ENCODE assay signal across 33 cellular contexts in the genomic region with DNA sequence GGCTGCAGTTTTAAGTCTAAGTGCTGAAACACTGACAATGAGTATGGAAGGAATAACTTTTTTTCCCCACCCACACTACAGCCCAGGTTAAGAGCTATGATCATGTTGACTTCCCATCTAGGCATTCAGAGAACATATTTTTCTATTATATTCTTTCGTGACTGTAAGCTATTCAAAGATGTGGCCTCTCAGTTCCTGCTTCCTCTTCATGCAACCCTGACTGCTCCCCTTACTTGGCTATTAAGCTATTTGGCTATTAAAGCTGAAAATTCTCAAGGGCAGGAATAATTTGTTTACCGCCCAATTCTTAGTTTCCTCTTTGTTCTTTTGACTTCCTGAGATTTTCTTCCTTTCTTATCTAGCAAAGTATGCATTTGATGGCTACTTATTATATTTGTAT. TPM values are rescaled to one million over a fixed set of nuclear protein-coding genes. Genes with fewer than 3 reads are reported as not detected.
"Had no signal": no experiment of that assay in that cellular context is flagged by ENCODE, and none has a peak within 500 bp of the region (broad histone marks: within the 10 kb centered on the region; RNA-seq: fewer than 3 reads in every experiment).

No MANE protein-coding gene starts in this region.

- H3K27me3 Mint-ChIP-seq: activated CD4-positive, alpha-beta T cell treated with anti-CD3 and anti-CD28 coated beads, Interleukin-2, amount 10 ng/mL, durations not matched to agents 24 days and 14 days had no signal

- H3K4me1 Mint-ChIP-seq: activated CD4-positive, alpha-beta T cell treated with anti-CD3 and anti-CD28 coated beads, Interleukin-2, amount 10 ng/mL, durations not matched to agents 24 days and 14 days had no signal

- H3K27ac Mint-ChIP-seq: activated CD4-positive, alpha-beta T cell treated with anti-CD3 and anti-CD28 coated beads, Interleukin-2, amount 10 ng/mL, durations not matched to agents 24 days and 14 days; activated CD8-positive, alpha-beta T cell treated with anti-CD3 and anti-CD28 coated beads for 36 hours; activated naive CD4-positive, alpha-beta T cell treated with anti-CD3 and anti-CD28 coated beads for 36 hours; activated naive CD4-positive, alpha-beta T cell treated with anti-CD3 and anti-CD28 coated beads, Interleukin-2, amount 50 U/mL, for 72 hours; activated T-cell treated with anti-CD3 and anti-CD28 coated beads, Interleukin-2, amount 50 U/mL, for 24 hours; activated T-helper 1 cell treated with anti-CD3 and anti-CD28 coated beads, Interleukin-12 subunit alpha, Interleukin-12 subunit beta, Interleukin-2, Interleukin-4 antibody, amounts not matched to agents 30 ng/mL and 10 ng/mL and 1 ng/mL, durations not matched to agents 14 hours and 24 hours and 36 hours had no signal

- ATAC-seq: activated CD8-positive, alpha-beta T cell treated with anti-CD3 and anti-CD28 coated beads for 36 hours; activated naive CD4-positive, alpha-beta T cell treated with anti-CD3 and anti-CD28 coated beads, Interleukin-2, amount 50 U/mL, for 72 hours; body of pancreas; K562; PC-3; Right ventricle myocardium inferior had no signal

- H3K27ac ChIP-seq: adrenal gland, body of pancreas, breast epithelium, Peyer's patch, RWPE1 had no signal

- H3K9me3 Mint-ChIP-seq: activated CD4-positive, alpha-beta T cell treated with anti-CD3 and anti-CD28 coated beads, Interleukin-2, amount 10 ng/mL, durations not matched to agents 24 days and 14 days; activated CD8-positive, alpha-beta T cell treated with anti-CD3 and anti-CD28 coated beads for 36 hours; activated naive CD4-positive, alpha-beta T cell treated with anti-CD3 and anti-CD28 coated beads for 36 hours; activated naive CD4-positive, alpha-beta T cell treated with anti-CD3 and anti-CD28 coated beads, Interleukin-2, amount 50 U/mL, for 72 hours; activated T-cell treated with anti-CD3 and anti-CD28 coated beads, Interleukin-2, amount 50 U/mL, for 24 hours; activated T-helper 1 cell treated with anti-CD3 and anti-CD28 coated beads, Interleukin-12 subunit alpha, Interleukin-12 subunit beta, Interleukin-2, Interleukin-4 antibody, amounts not matched to agents 30 ng/mL and 10 ng/mL and 1 ng/mL, durations not matched to agents 14 hours and 24 hours and 36 hours had no signal

- H3K36me3 Mint-ChIP-seq: activated naive CD4-positive, alpha-beta T cell treated with anti-CD3 and anti-CD28 coated beads, Interleukin-2, amount 50 U/mL, for 72 hours had no signal

- H3K36me3 ChIP-seq: adrenal gland, breast epithelium, Peyer's patch had no signal

- DNase-seq: activated CD4-positive, alpha-beta T cell treated with anti-CD3 and anti-CD28 coated beads, Interleukin-2, amount 10 ng/mL, durations not matched to agents 24 days and 14 days; activated CD4-positive, alpha-beta T cell treated with anti-CD3 and anti-CD28 coated beads, Interleukin-2, amount 50 U/mL, for 4 hours; activated CD8-positive, alpha-beta T cell treated with anti-CD3 and anti-CD28 coated beads for 36 hours; activated gamma-delta T cell treated with Interleukin-2 at 50 U/mL for 16 hours; activated naive CD4-positive, alpha-beta T cell treated with anti-CD3 and anti-CD28 coated beads for 36 hours; activated T-cell treated with anti-CD3 and anti-CD28 coated beads, Interleukin-2, amount 50 U/mL, for 24 hours; adrenal gland; body of pancreas; NCI-H1092; NCI-H1436 treated with DMSO at 0.1 percent for 48 hours; NCI-H187; NCI-H2029 treated with DMSO at 0.1 percent for 48 hours; NCI-H2107; NCI-H2171; NCI-H510A; NCI-H526; NCI-H748 treated with DMSO at 0.1 percent for 48 hours; NK-92 treated with Interleukin-12 subunit alpha and Interleukin-12 subunit beta, amount 100 ng/mL, for 24 hours; PC-3; Peyer's patch; SIG-M5; SW 1271; T1000 had no signal

- H3K27me3 ChIP-seq: adrenal gland, body of pancreas, breast epithelium, Peyer's patch had no signal

- H3K4me3 ChIP-seq: adrenal gland, body of pancreas, breast epithelium, K562, Peyer's patch had no signal

- H3K9me3 ChIP-seq: adrenal gland, body of pancreas, breast epithelium, Peyer's patch had no signal

- H3K4me1 ChIP-seq: adrenal gland, body of pancreas, breast epithelium, Peyer's patch had no signal

- H3K4me3 Mint-ChIP-seq: activated CD4-positive, alpha-beta T cell treated with anti-CD3 and anti-CD28 coated beads, Interleukin-2, amount 10 ng/mL, durations not matched to agents 24 days and 14 days; activated CD8-positive, alpha-beta T cell treated with anti-CD3 and anti-CD28 coated beads for 36 hours; activated naive CD4-positive, alpha-beta T cell treated with anti-CD3 and anti-CD28 coated beads for 36 hours; activated T-cell treated with anti-CD3 and anti-CD28 coated beads, Interleukin-2, amount 50 U/mL, for 24 hours; activated T-helper 1 cell treated with anti-CD3 and anti-CD28 coated beads, Interleukin-12 subunit alpha, Interleukin-12 subunit beta, Interleukin-2, Interleukin-4 antibody, amounts not matched to agents 30 ng/mL and 10 ng/mL and 1 ng/mL, durations not matched to agents 14 hours and 24 hours and 36 hours had no signal

RNA-seq across cellular contexts. Expression of gene ALDH1A1, which starts 18.6 kb away (rescaled TPM):
- total RNA-seq: activated CD4-positive, alpha-beta T cell treated with anti-CD3 and anti-CD28 coated beads, Interleukin-2, amount 10 ng/mL, durations not matched to agents 24 days and 14 days; activated CD8-positive, alpha-beta memory T cell treated with anti-CD3 and anti-CD28 coated beads for 36 hours; activated CD8-positive, alpha-beta T cell treated with anti-CD3 and anti-CD28 coated beads for 36 hours; activated naive CD4-positive, alpha-beta T cell treated with anti-CD3 and anti-CD28 coated beads for 36 hours; activated T-helper 1 cell treated with anti-CD3 and anti-CD28 coated beads, Interleukin-12 subunit alpha, Interleukin-12 subunit beta, Interleukin-2, Interleukin-4 antibody, amounts not matched to agents 30 ng/mL and 10 ng/mL and 1 ng/mL, durations not matched to agents 14 hours and 24 hours and 36 hours; MCF 10A; PC-3; T-helper 1 cell treated with Interleukin-12 subunit alpha and Interleukin-12 subunit beta and Interleukin-4 antibody, amounts not matched to agents 30 ng/mL and 1 ng/mL, for 36 hours; T-helper 2 cell treated with Interferon-gamma antibody and Interleukin-4, amounts not matched to agents 100 ng/mL and 5 ng/mL, for 36 hours had no signal
